Comparison of ENCODE assay signal across 37 cellular contexts in genomic region chr10:54769051-54769450, GRCh38. TPM values are rescaled to one million over a fixed set of nuclear protein-coding genes. Genes with fewer than 3 reads are reported as not detected.
"Had no signal": no experiment of that assay in that cellular context is flagged by ENCODE, and none has a peak within 500 bp of the region (broad histone marks: within the 10 kb centered on the region; RNA-seq: fewer than 3 reads in every experiment).

No MANE protein-coding gene starts in this region.

- H3K27ac Mint-ChIP-seq: activated B cell treated with CpG ODN at 0.5 μM for 24 hours; activated CD4-positive, alpha-beta memory T cell treated with anti-CD3 and anti-CD28 coated beads for 36 hours; activated CD4-positive, alpha-beta T cell treated with anti-CD3 and anti-CD28 coated beads, Interleukin-2, amount 10 ng/mL, durations not matched to agents 24 days and 14 days; activated CD8-positive, alpha-beta T cell treated with anti-CD3 and anti-CD28 coated beads for 36 hours; activated naive CD4-positive, alpha-beta T cell treated with anti-CD3 and anti-CD28 coated beads for 36 hours; activated naive CD4-positive, alpha-beta T cell treated with anti-CD3 and anti-CD28 coated beads, Interleukin-2, amount 50 U/mL, for 72 hours; activated naive CD8-positive, alpha-beta T cell treated with anti-CD3 and anti-CD28 coated beads for 36 hours; activated T-cell treated with anti-CD3 and anti-CD28 coated beads, Interleukin-2, amount 50 U/mL, for 72 hours; activated T-helper 1 cell treated with anti-CD3 and anti-CD28 coated beads, Interleukin-12 subunit alpha, Interleukin-12 subunit beta, Interleukin-2, Interleukin-4 antibody, amounts not matched to agents 30 ng/mL and 10 ng/mL and 1 ng/mL, durations not matched to agents 14 hours and 24 hours and 36 hours; activated T-helper 17 cell treated with anti-CD3 and anti-CD28 coated beads, Interleukin-2, amount 50 U/mL, for 72 hours; T-helper 1 cell treated with Interleukin-12 subunit alpha and Interleukin-12 subunit beta and Interleukin-4 antibody, amounts not matched to agents 30 μg/mL and 1 μg/mL, for 36 hours; T-helper 2 cell treated with Interferon-gamma antibody and Interleukin-4, amounts not matched to agents 5 μg/mL and 100 μg/mL, for 36 hours had no signal

- H3K27me3 Mint-ChIP-seq: activated B cell treated with CpG ODN at 0.5 μM for 24 hours; activated CD4-positive, alpha-beta memory T cell treated with anti-CD3 and anti-CD28 coated beads for 36 hours; activated CD4-positive, alpha-beta T cell treated with anti-CD3 and anti-CD28 coated beads, Interleukin-2, amount 10 ng/mL, durations not matched to agents 24 days and 14 days; activated CD8-positive, alpha-beta T cell treated with anti-CD3 and anti-CD28 coated beads for 36 hours; activated naive CD8-positive, alpha-beta T cell treated with anti-CD3 and anti-CD28 coated beads for 36 hours; activated T-helper 17 cell treated with anti-CD3 and anti-CD28 coated beads, Interleukin-2, amount 50 U/mL, for 72 hours had no signal

- H3K36me3 ChIP-seq: adrenal gland, brain microvascular endothelial cell, breast epithelium had no signal

- H3K27ac ChIP-seq: adrenal gland, body of pancreas, brain microvascular endothelial cell, breast epithelium, VCaP had no signal

- ATAC-seq: activated CD8-positive, alpha-beta T cell treated with anti-CD3 and anti-CD28 coated beads for 36 hours; activated naive CD4-positive, alpha-beta T cell treated with anti-CD3 and anti-CD28 coated beads, Interleukin-2, amount 50 U/mL, for 72 hours; activated T-cell treated with anti-CD3 and anti-CD28 coated beads, Interleukin-2, amount 50 U/mL, for 4 hours; activated T-cell treated with anti-CD3 and anti-CD28 coated beads, Interleukin-2, amount 50 U/mL, for 72 hours; activated T-helper 17 cell treated with anti-CD3 and anti-CD28 coated beads, Interleukin-2, amount 50 U/mL, for 72 hours; body of pancreas had no signal

- H3K27me3 ChIP-seq: adrenal gland, body of pancreas, brain microvascular endothelial cell, breast epithelium had no signal

- H3K4me3 ChIP-seq: adrenal gland, body of pancreas, breast epithelium had no signal

- H3K4me1 ChIP-seq: adrenal gland, body of pancreas, breast epithelium had no signal

- H3K4me3 Mint-ChIP-seq: activated B cell treated with CpG ODN at 0.5 μM for 24 hours; activated CD4-positive, alpha-beta memory T cell treated with anti-CD3 and anti-CD28 coated beads for 36 hours; activated CD4-positive, alpha-beta T cell treated with anti-CD3 and anti-CD28 coated beads, Interleukin-2, amount 10 ng/mL, durations not matched to agents 24 days and 14 days; activated CD8-positive, alpha-beta T cell treated with anti-CD3 and anti-CD28 coated beads for 36 hours; activated naive CD4-positive, alpha-beta T cell treated with anti-CD3 and anti-CD28 coated beads for 36 hours; activated naive CD8-positive, alpha-beta T cell treated with anti-CD3 and anti-CD28 coated beads for 36 hours; activated T-cell treated with anti-CD3 and anti-CD28 coated beads, Interleukin-2, amount 50 U/mL, for 4 hours; activated T-cell treated with anti-CD3 and anti-CD28 coated beads, Interleukin-2, amount 50 U/mL, for 72 hours; activated T-helper 1 cell treated with anti-CD3 and anti-CD28 coated beads, Interleukin-12 subunit alpha, Interleukin-12 subunit beta, Interleukin-2, Interleukin-4 antibody, amounts not matched to agents 30 ng/mL and 10 ng/mL and 1 ng/mL, durations not matched to agents 14 hours and 24 hours and 36 hours; activated T-helper 17 cell treated with anti-CD3 and anti-CD28 coated beads, Interleukin-2, amount 50 U/mL, for 72 hours; T-helper 1 cell treated with Interleukin-12 subunit alpha and Interleukin-12 subunit beta and Interleukin-4 antibody, amounts not matched to agents 30 μg/mL and 1 μg/mL, for 36 hours; T-helper 2 cell treated with Interferon-gamma antibody and Interleukin-4, amounts not matched to agents 5 μg/mL and 100 μg/mL, for 36 hours had no signal

- H3K9me3 ChIP-seq: adrenal gland, body of pancreas, breast epithelium had no signal

- H3K9me3 Mint-ChIP-seq: activated CD4-positive, alpha-beta T cell treated with anti-CD3 and anti-CD28 coated beads, Interleukin-2, amount 10 ng/mL, durations not matched to agents 24 days and 14 days had no signal

- H3K36me3 Mint-ChIP-seq: activated CD4-positive, alpha-beta memory T cell treated with anti-CD3 and anti-CD28 coated beads for 36 hours; activated naive CD4-positive, alpha-beta T cell treated with anti-CD3 and anti-CD28 coated beads, Interleukin-2, amount 50 U/mL, for 72 hours; activated naive CD8-positive, alpha-beta T cell treated with anti-CD3 and anti-CD28 coated beads for 36 hours had no signal

- H3K4me1 Mint-ChIP-seq: activated B cell treated with CpG ODN at 0.5 μM for 24 hours; activated CD4-positive, alpha-beta T cell treated with anti-CD3 and anti-CD28 coated beads, Interleukin-2, amount 10 ng/mL, durations not matched to agents 24 days and 14 days; activated naive CD8-positive, alpha-beta T cell treated with anti-CD3 and anti-CD28 coated beads for 36 hours; activated T-helper 17 cell treated with anti-CD3 and anti-CD28 coated beads, Interleukin-2, amount 50 U/mL, for 72 hours had no signal

- DNase-seq: activated B cell treated with CpG ODN at 0.5 μM for 24 hours; activated CD4-positive, alpha-beta memory T cell treated with anti-CD3 and anti-CD28 coated beads for 36 hours; activated CD4-positive, alpha-beta T cell treated with anti-CD3 and anti-CD28 coated beads for 4 hours; activated CD4-positive, alpha-beta T cell treated with anti-CD3 and anti-CD28 coated beads, Interleukin-2, amount 10 ng/mL, durations not matched to agents 24 days and 14 days; activated CD4-positive, alpha-beta T cell treated with anti-CD3 and anti-CD28 coated beads, Interleukin-2, amount 50 U/mL, for 1 hour; activated CD4-positive, alpha-beta T cell treated with anti-CD3 and anti-CD28 coated beads, Interleukin-2, amount 50 U/mL, for 4 hours; activated CD4-positive, CD25-positive, alpha-beta regulatory T cell treated with anti-CD3 and anti-CD28 coated beads, Interleukin-2, amount 50 U/mL, for 72 hours; activated CD8-positive, alpha-beta memory T cell treated with anti-CD3 and anti-CD28 coated beads, Interleukin-2, amount 50 U/mL, for 4 hours; activated CD8-positive, alpha-beta T cell treated with anti-CD3 and anti-CD28 coated beads for 36 hours; activated effector memory CD4-positive, alpha-beta T cell treated with anti-CD3 and anti-CD28 coated beads, Interleukin-2, amount 50 U/mL, for 16 hours; activated gamma-delta T cell treated with Interleukin-2 at 50 U/mL for 16 hours; activated naive CD4-positive, alpha-beta T cell; activated naive CD4-positive, alpha-beta T cell treated with anti-CD3 and anti-CD28 coated beads for 36 hours; activated naive CD4-positive, alpha-beta T cell treated with anti-CD3 and anti-CD28 coated beads, Interleukin-2, amount 50 U/mL, for 16 hours; activated naive CD8-positive, alpha-beta T cell treated with anti-CD3 and anti-CD28 coated beads for 36 hours; activated T-cell treated with anti-CD3 and anti-CD28 coated beads for 4 hours; activated T-cell treated with anti-CD3 and anti-CD28 coated beads, Interleukin-2, amount 50 U/mL, for 1 hour; activated T-cell treated with anti-CD3 and anti-CD28 coated beads, Interleukin-2, amount 50 U/mL, for 4 hours; activated T-cell treated with anti-CD3 and anti-CD28 coated beads, Interleukin-2, amount 50 U/mL, for 72 hours; adrenal gland; amniotic stem cell; aorta; body of pancreas; brain microvascular endothelial cell; central memory CD4-positive, alpha-beta T cell; T-helper 1 cell; T-helper 2 cell; T-helper 9 cell had no signal

RNA-seq across cellular contexts. Expression of gene PCDH15, which starts 32.0 kb away (rescaled TPM):
- total RNA-seq: activated B cell treated with CpG ODN at 0.5 μM for 24 hours; activated CD4-positive, alpha-beta memory T cell treated with anti-CD3 and anti-CD28 coated beads for 36 hours; activated CD4-positive, alpha-beta T cell treated with anti-CD3 and anti-CD28 coated beads, Interleukin-2, amount 10 ng/mL, durations not matched to agents 24 days and 14 days; activated CD8-positive, alpha-beta memory T cell treated with anti-CD3 and anti-CD28 coated beads for 36 hours; activated CD8-positive, alpha-beta T cell treated with anti-CD3 and anti-CD28 coated beads for 36 hours; activated naive CD4-positive, alpha-beta T cell treated with anti-CD3 and anti-CD28 coated beads for 36 hours; activated naive CD4-positive, alpha-beta T cell treated with anti-CD3 and anti-CD28 coated beads, Interleukin-2, amount 50 U/mL, for 72 hours; activated naive CD8-positive, alpha-beta T cell treated with anti-CD3 and anti-CD28 coated beads for 36 hours; activated T-cell treated with anti-CD3 and anti-CD28 coated beads, Interleukin-2, amount 50 U/mL, for 4 hours; activated T-cell treated with anti-CD3 and anti-CD28 coated beads, Interleukin-2, amount 50 U/mL, for 72 hours; activated T-helper 1 cell treated with anti-CD3 and anti-CD28 coated beads, Interleukin-12 subunit alpha, Interleukin-12 subunit beta, Interleukin-2, Interleukin-4 antibody, amounts not matched to agents 30 ng/mL and 10 ng/mL and 1 ng/mL, durations not matched to agents 14 hours and 24 hours and 36 hours; activated T-helper 17 cell treated with anti-CD3 and anti-CD28 coated beads, Interleukin-2, amount 50 U/mL, for 72 hours; astrocyte; body of pancreas; breast epithelium had no signal
- polyA plus RNA-seq: aorta had no signal
